24 cellular contexts compared by ENCODE assay signal in genomic region chr2:162524849-162525248, GRCh38.
"Had no signal": no experiment of that assay in that cellular context is flagged by ENCODE, and none has a peak within 500 bp of the region (broad histone marks: within the 10 kb centered on the region; RNA-seq: fewer than 3 reads in every experiment).

No MANE protein-coding gene starts in this region.

- H3K27me3 ChIP-seq: MG63, Peyer's patch had no signal

- DNase-seq: Kasumi-1, KG1, MG63, NCI-H1048, NCI-H1092 treated with DMSO at 0.1 percent for 48 hours, NCI-H1105 treated with DMSO at 0.1 percent for 48 hours, NCI-H1417 treated with DMSO at 0.1 percent for 48 hours, NCI-H1436 treated with DMSO at 0.1 percent for 48 hours, NCI-H1694 treated with DMSO at 0.1 percent for 48 hours, NCI-H187 treated with DMSO at 0.1 percent for 48 hours, NCI-H2171 treated with DMSO at 0.1 percent for 48 hours, NCI-H2227 treated with DMSO at 0.1 percent for 48 hours, NCI-H345, NCI-H510A treated with DMSO at 0.1 percent for 48 hours, NCI-H524 treated with DMSO at 0.1 percent for 48 hours, NCI-H526 treated with DMSO at 0.1 percent for 48 hours, NCI-H774, Peyer's patch, SIG-M5 had no signal

- ATAC-seq: Right ventricle myocardium inferior, SK-N-SH treated with all-trans-retinoic acid at 6 μM for 48 hours had no signal

- H3K36me3 ChIP-seq: MG63, Peyer's patch, SJCRH30 had no signal

- H3K9me3 ChIP-seq: MG63, Peyer's patch, SJCRH30 had no signal

- H3K4me1 ChIP-seq: Peyer's patch, SJCRH30 had no signal

- H3K27ac ChIP-seq: Peyer's patch, RWPE1, SJCRH30, SK-N-MC had no signal

- H3K4me3 ChIP-seq: MG63, Peyer's patch, SJCRH30, SK-N-MC had no signal
